ENCODE assay signal across 2 cellular contexts in the genomic region with DNA sequence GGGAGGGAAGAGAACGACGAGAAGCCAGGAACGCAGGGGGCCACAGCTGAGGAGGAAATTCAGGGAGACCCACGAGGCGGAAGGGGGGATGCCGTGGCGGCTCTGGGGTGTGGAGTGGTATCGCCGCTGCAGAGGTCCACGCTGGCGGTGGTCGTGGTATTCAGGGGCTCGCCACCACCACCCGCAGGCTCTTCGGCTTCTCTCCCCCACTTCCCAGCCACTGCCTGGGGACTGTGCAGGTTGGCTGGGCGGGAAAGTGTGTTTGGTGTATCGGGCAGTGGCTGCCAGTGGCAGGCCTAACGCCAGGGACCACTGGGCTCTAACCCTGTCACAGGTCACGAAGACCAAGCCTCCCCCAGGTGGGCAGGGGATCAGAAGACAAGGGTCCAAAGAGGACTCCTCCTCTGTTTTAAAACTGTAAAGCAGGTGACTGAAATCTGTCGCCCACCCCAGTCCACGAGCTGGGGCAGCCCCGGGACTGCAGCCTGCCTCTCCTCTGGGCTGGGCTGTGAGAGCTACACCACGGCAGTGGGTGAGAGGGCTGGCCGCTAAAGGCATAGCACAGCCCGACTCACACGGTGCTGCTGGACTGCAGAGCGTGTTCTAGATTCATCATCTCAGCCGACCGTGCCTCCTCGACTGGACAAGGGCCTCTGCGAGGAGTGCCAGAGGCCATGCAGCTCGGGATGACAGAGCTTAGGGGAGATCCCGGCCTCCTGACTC.
TF ChIP-seq lines count a peak whose summit lies in the region.

No MANE protein-coding gene starts in this region.

TF ChIP-seq in IMR-90, 13 proteins besides CTCF, POLR2A, EP300 and RAD21:
- no peak for TF ChIP-seq MAZ (IDR thresholded peaks at IDR 0.05; ENCODE audit: borderline replicate concordance, low read depth, low read length)
- no peak for TF ChIP-seq MAFK (IDR thresholded peaks at IDR 0.05; ENCODE audit: low read depth, low read length)
- TF ChIP-seq MXI1 (IDR thresholded peaks at IDR 0.05; ENCODE audit: borderline replicate concordance, low read depth, low read length) = no peak
- no peak for TF ChIP-seq ELK1 (IDR thresholded peaks at IDR 0.05; ENCODE audit: borderline replicate concordance, low read depth, low read length)
- TF ChIP-seq, protein P1, sequence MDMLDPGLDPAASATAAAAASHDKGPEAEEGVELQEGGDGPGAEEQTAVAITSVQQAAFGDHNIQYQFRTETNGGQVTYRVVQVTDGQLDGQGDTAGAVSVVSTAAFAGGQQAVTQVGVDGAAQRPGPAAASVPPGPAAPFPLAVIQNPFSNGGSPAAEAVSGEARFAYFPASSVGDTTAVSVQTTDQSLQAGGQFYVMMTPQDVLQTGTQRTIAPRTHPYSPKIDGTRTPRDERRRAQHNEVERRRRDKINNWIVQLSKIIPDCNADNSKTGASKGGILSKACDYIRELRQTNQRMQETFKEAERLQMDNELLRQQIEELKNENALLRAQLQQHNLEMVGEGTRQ (IDR thresholded peaks at IDR 0.05; ENCODE audit: low read depth, low read length) = no peak
- no peak for TF ChIP-seq RFX5 (IDR thresholded peaks at IDR 0.05; ENCODE audit: low read depth, low read length)
- no peak for TF ChIP-seq RCOR1 (IDR thresholded peaks at IDR 0.05; ENCODE audit: insufficient replicate concordance, low read length)
- no peak for TF ChIP-seq BHLHE40 (IDR thresholded peaks at IDR 0.05; ENCODE audit: low read depth, low read length)

TF ChIP-seq in GM12878, 131 proteins besides CTCF, POLR2A, EP300 and RAD21:
- TF ChIP-seq ZNF24 (IDR thresholded peaks at IDR 0.05) (no peak), TCF12 (IDR thresholded peaks at IDR 0.05; ENCODE audit: low read depth, low read length) (no peak), FOXK2 (IDR thresholded peaks at IDR 0.05) (no peak), ZNF622 (IDR thresholded peaks at IDR 0.05) (no peak), NKRF (conservative IDR thresholded peaks at IDR 0.05) (no peak), IRF5 (IDR thresholded peaks at IDR 0.05; ENCODE audit: borderline replicate concordance) (no peak), CBX5 (IDR thresholded peaks at IDR 0.05; ENCODE audit: low read depth) (no peak), PBX3 (IDR thresholded peaks at IDR 0.05; ENCODE audit: insufficient replicate concordance, low read depth, low read length) (no peak), HDAC6 (IDR thresholded peaks at IDR 0.05; ENCODE audit: unreplicated experiment) (no peak), BHLHE40 (IDR thresholded peaks at IDR 0.05; ENCODE audit: borderline replicate concordance in 1 of 2, low read depth in 2 of 2, low read length in 1 of 2) (no peak), BRCA1 (IDR thresholded peaks at IDR 0.05; ENCODE audit: low read depth, low read length) (no peak), RELB (IDR thresholded peaks at IDR 0.05; ENCODE audit: low read depth) (no peak), RFX5 (IDR thresholded peaks at IDR 0.05; ENCODE audit: low read depth, low read length) (no peak)
- TF ChIP-seq, protein P2, sequence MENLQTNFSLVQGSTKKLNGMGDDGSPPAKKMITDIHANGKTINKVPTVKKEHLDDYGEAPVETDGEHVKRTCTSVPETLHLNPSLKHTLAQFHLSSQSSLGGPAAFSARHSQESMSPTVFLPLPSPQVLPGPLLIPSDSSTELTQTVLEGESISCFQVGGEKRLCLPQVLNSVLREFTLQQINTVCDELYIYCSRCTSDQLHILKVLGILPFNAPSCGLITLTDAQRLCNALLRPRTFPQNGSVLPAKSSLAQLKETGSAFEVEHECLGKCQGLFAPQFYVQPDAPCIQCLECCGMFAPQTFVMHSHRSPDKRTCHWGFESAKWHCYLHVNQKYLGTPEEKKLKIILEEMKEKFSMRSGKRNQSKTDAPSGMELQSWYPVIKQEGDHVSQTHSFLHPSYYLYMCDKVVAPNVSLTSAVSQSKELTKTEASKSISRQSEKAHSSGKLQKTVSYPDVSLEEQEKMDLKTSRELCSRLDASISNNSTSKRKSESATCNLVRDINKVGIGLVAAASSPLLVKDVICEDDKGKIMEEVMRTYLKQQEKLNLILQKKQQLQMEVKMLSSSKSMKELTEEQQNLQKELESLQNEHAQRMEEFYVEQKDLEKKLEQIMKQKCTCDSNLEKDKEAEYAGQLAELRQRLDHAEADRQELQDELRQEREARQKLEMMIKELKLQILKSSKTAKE (IDR thresholded peaks at IDR 0.05; ENCODE audit: low read depth, poor library complexity, severe bottlenecking) = no peak
- TF ChIP-seq, protein P3, sequence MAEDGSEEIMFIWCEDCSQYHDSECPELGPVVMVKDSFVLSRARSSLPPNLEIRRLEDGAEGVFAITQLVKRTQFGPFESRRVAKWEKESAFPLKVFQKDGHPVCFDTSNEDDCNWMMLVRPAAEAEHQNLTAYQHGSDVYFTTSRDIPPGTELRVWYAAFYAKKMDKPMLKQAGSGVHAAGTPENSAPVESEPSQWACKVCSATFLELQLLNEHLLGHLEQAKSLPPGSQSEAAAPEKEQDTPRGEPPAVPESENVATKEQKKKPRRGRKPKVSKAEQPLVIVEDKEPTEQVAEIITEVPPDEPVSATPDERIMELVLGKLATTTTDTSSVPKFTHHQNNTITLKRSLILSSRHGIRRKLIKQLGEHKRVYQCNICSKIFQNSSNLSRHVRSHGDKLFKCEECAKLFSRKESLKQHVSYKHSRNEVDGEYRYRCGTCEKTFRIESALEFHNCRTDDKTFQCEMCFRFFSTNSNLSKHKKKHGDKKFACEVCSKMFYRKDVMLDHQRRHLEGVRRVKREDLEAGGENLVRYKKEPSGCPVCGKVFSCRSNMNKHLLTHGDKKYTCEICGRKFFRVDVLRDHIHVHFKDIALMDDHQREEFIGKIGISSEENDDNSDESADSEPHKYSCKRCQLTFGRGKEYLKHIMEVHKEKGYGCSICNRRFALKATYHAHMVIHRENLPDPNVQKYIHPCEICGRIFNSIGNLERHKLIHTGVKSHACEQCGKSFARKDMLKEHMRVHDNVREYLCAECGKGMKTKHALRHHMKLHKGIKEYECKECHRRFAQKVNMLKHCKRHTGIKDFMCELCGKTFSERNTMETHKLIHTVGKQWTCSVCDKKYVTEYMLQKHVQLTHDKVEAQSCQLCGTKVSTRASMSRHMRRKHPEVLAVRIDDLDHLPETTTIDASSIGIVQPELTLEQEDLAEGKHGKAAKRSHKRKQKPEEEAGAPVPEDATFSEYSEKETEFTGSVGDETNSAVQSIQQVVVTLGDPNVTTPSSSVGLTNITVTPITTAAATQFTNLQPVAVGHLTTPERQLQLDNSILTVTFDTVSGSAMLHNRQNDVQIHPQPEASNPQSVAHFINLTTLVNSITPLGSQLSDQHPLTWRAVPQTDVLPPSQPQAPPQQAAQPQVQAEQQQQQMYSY (CRISPR knock-in tag; IDR thresholded peaks at IDR 0.05) = no peak
